ENCODE assay signal across 14 cellular contexts in the genomic region with DNA sequence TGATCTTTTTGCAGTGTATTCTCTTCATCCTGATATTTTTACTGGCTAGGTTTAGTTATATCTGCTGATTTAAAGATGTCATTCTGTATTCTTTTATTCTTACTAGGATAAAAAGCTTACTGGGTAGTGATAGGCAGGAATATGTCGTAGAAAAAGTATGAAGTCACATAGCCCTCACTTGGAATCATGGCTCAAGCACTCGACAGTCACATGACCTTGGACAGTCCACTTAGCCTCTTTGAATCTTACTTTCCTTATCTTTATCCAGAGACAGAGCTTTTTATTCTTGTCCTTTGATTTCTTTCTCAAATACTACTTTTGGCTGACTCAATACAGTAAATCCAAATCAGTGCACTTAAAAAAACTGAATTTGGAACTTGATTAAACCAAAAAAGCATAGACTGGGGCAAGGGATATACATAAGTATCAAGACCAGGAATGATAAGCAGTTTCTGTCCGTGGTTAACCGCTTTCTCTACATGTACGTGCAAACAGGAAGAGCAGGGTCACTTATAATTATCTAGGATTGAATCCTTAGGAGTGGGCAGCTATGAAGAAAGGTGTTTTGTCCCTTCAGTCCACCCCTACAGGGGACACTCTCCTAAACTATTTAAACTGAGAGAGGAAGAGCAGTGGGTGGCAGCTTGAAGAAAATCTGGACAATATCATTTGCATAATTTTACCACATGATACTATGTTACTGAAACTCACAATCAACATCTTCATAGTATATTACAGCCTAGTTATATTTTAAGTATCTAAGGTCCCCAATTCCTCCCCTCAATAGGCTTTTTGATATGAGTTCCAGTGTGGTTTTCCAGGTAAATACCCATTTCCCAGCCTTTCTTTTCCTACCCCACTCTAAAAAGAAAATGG. TPM values are rescaled to one million over a fixed set of nuclear protein-coding genes. Genes with fewer than 3 reads are reported as not detected.
DNase-seq lines count a peak whose midpoint lies in the region; ATAC-seq lines count a peak whose summit lies in the region.
"Had no signal": no experiment of that assay in that cellular context is flagged by ENCODE, and none has a peak within 500 bp of the region (broad histone marks: within the 10 kb centered on the region; RNA-seq: fewer than 3 reads in every experiment).

No MANE protein-coding gene starts in this region.

- peak overlapping the region; percentile 50 for H3K4me2 ChIP-seq in BLaER1

- H3K9ac ChIP-seq in BLaER1: no peak overlapping the region

- H3K4me3 Mint-ChIP-seq in effector memory CD8-positive, alpha-beta T cell: no peak overlapping the region
- no peak overlapping the region for H3K4me3 Mint-ChIP-seq in activated T-helper 1 cell treated with anti-CD3 and anti-CD28 coated beads, Interleukin-12 subunit alpha, Interleukin-12 subunit beta, Interleukin-2, Interleukin-4 antibody, amounts not matched to agents 30 ng/mL and 10 ng/mL and 1 ng/mL, durations not matched to agents 14 hours and 24 hours and 36 hours
- H3K4me3 Mint-ChIP-seq: WTC11 had no signal

- H3K27me3 Mint-ChIP-seq in effector memory CD8-positive, alpha-beta T cell: peaks cover 37 to 42% of the 10 kb centered on the region in 2 donors
- peaks cover 5% of the 10 kb centered on the region for H3K27me3 Mint-ChIP-seq in activated T-helper 1 cell treated with anti-CD3 and anti-CD28 coated beads, Interleukin-12 subunit alpha, Interleukin-12 subunit beta, Interleukin-2, Interleukin-4 antibody, amounts not matched to agents 30 ng/mL and 10 ng/mL and 1 ng/mL, durations not matched to agents 14 hours and 24 hours and 36 hours (ENCODE audit: insufficient read depth)

- no peaks in the 10 kb centered on the region for H4K20me1 ChIP-seq in BLaER1

- DNase-seq in OCI-M1 (lab: John Stamatoyannopoulos, UW) (peak; percentile 50), NCI-H1694 treated with DMSO at 0.1 percent for 48 hours (lab: John Stamatoyannopoulos, UW) (no peak)
- DNase-seq in effector memory CD8-positive, alpha-beta T cell: no peak
- DNase-seq in activated T-helper 1 cell treated with anti-CD3 and anti-CD28 coated beads, Interleukin-12 subunit alpha, Interleukin-12 subunit beta, Interleukin-2, Interleukin-4 antibody, amounts not matched to agents 30 ng/mL and 10 ng/mL and 1 ng/mL, durations not matched to agents 14 hours and 24 hours and 36 hours (ENCODE audit: low spot score): no peak
- DNase-seq: foreskin melanocyte, tibial artery had no signal

- no peaks in the 10 kb centered on the region for H3K36me3 Mint-ChIP-seq in effector memory CD8-positive, alpha-beta T cell (ENCODE audit: insufficient read depth)
- H3K36me3 Mint-ChIP-seq in activated T-helper 1 cell treated with anti-CD3 and anti-CD28 coated beads, Interleukin-12 subunit alpha, Interleukin-12 subunit beta, Interleukin-2, Interleukin-4 antibody, amounts not matched to agents 30 ng/mL and 10 ng/mL and 1 ng/mL, durations not matched to agents 14 hours and 24 hours and 36 hours (ENCODE audit: low read depth): no peaks in the 10 kb centered on the region
- H3K36me3 Mint-ChIP-seq: activated naive CD4-positive, alpha-beta T cell treated with anti-CD3 and anti-CD28 coated beads, Interleukin-2, amount 50 U/mL, for 72 hours; WTC11 had no signal

- ATAC-seq in GM19351 (IDR thresholded peaks at IDR 0.05; ENCODE audit: unreplicated experiment) (peak; percentile 84), HG02981 (IDR thresholded peaks at IDR 0.05; ENCODE audit: unreplicated experiment) (peak; percentile 82), HG03045 (IDR thresholded peaks at IDR 0.05; ENCODE audit: unreplicated experiment) (no peak)
- ATAC-seq in effector memory CD8-positive, alpha-beta T cell (replicated peaks): no peak
- ATAC-seq: activated naive CD4-positive, alpha-beta T cell treated with anti-CD3 and anti-CD28 coated beads, Interleukin-2, amount 50 U/mL, for 72 hours; WTC11 had no signal

- intact Hi-C loops in activated T-helper 1 cell treated with anti-CD3 and anti-CD28 coated beads, Interleukin-12 subunit alpha, Interleukin-12 subunit beta, Interleukin-2, Interleukin-4 antibody, amounts not matched to agents 30 ng/mL and 10 ng/mL and 1 ng/mL, durations not matched to agents 14 hours and 24 hours and 36 hours (cut with micrococcal nuclease): no loop called here

- no peak overlapping the region for H3K4me3 ChIP-seq in BLaER1
- H3K4me3 ChIP-seq: prostate gland, tibial artery had no signal

- no peaks in the 10 kb centered on the region for H3K27me3 ChIP-seq in BLaER1
- H3K27me3 ChIP-seq: tibial artery had no signal

- H3K4me1 ChIP-seq in BLaER1: peaks cover 10% of the 10 kb centered on the region
- H3K4me1 ChIP-seq: prostate gland, tibial artery had no signal

- no peak overlapping the region for H3K27ac Mint-ChIP-seq in effector memory CD8-positive, alpha-beta T cell
- H3K27ac Mint-ChIP-seq in activated T-helper 1 cell treated with anti-CD3 and anti-CD28 coated beads, Interleukin-12 subunit alpha, Interleukin-12 subunit beta, Interleukin-2, Interleukin-4 antibody, amounts not matched to agents 30 ng/mL and 10 ng/mL and 1 ng/mL, durations not matched to agents 14 hours and 24 hours and 36 hours: no peak overlapping the region
- H3K27ac Mint-ChIP-seq: activated naive CD4-positive, alpha-beta T cell treated with anti-CD3 and anti-CD28 coated beads, Interleukin-2, amount 50 U/mL, for 72 hours; WTC11 had no signal

- no peaks in the 10 kb centered on the region for H3K36me3 ChIP-seq in BLaER1
- H3K36me3 ChIP-seq: prostate gland, tibial artery had no signal

- peaks cover 5% of the 10 kb centered on the region in 2 donors for H3K4me1 Mint-ChIP-seq in effector memory CD8-positive, alpha-beta T cell (ENCODE audit: low read depth in 2 of 2)
- H3K4me1 Mint-ChIP-seq in activated T-helper 1 cell treated with anti-CD3 and anti-CD28 coated beads, Interleukin-12 subunit alpha, Interleukin-12 subunit beta, Interleukin-2, Interleukin-4 antibody, amounts not matched to agents 30 ng/mL and 10 ng/mL and 1 ng/mL, durations not matched to agents 14 hours and 24 hours and 36 hours (ENCODE audit: low read depth): peaks cover 9% of the 10 kb centered on the region

- H3K9me3 ChIP-seq in BLaER1: no peaks in the 10 kb centered on the region
- H3K9me3 ChIP-seq: prostate gland, tibial artery had no signal

- no peak overlapping the region for H3K27ac ChIP-seq in BLaER1
- H3K27ac ChIP-seq: prostate gland, tibial artery had no signal

- no peaks in the 10 kb centered on the region for H3K9me3 Mint-ChIP-seq in effector memory CD8-positive, alpha-beta T cell
- no peaks in the 10 kb centered on the region for H3K9me3 Mint-ChIP-seq in activated T-helper 1 cell treated with anti-CD3 and anti-CD28 coated beads, Interleukin-12 subunit alpha, Interleukin-12 subunit beta, Interleukin-2, Interleukin-4 antibody, amounts not matched to agents 30 ng/mL and 10 ng/mL and 1 ng/mL, durations not matched to agents 14 hours and 24 hours and 36 hours
- H3K9me3 Mint-ChIP-seq: activated naive CD4-positive, alpha-beta T cell treated with anti-CD3 and anti-CD28 coated beads, Interleukin-2, amount 50 U/mL, for 72 hours; WTC11 had no signal

RNA-seq across cellular contexts. Expression of a gene that starts 8.0 kb away (rescaled TPM):
- total RNA-seq in activated T-helper 1 cell treated with anti-CD3 and anti-CD28 coated beads, Interleukin-12 subunit alpha, Interleukin-12 subunit beta, Interleukin-2, Interleukin-4 antibody, amounts not matched to agents 30 ng/mL and 10 ng/mL and 1 ng/mL, durations not matched to agents 14 hours and 24 hours and 36 hours: not detected in 2 replicates
- total RNA-seq: activated naive CD4-positive, alpha-beta T cell treated with anti-CD3 and anti-CD28 coated beads, Interleukin-2, amount 50 U/mL, for 72 hours; cardiac septum had no signal

Comparison
In these comparisons a context has a peak if more than half of its experiments do, and no peak if none do; other contexts are left out.
1. ATAC-seq: peak in GM19351 (single experiment) and HG02981 (single experiment); none in effector memory CD8-positive, alpha-beta T cell (single experiment) and HG03045 (single experiment).